Comparison of ENCODE assay signal across 15 cellular contexts in the genomic region with DNA sequence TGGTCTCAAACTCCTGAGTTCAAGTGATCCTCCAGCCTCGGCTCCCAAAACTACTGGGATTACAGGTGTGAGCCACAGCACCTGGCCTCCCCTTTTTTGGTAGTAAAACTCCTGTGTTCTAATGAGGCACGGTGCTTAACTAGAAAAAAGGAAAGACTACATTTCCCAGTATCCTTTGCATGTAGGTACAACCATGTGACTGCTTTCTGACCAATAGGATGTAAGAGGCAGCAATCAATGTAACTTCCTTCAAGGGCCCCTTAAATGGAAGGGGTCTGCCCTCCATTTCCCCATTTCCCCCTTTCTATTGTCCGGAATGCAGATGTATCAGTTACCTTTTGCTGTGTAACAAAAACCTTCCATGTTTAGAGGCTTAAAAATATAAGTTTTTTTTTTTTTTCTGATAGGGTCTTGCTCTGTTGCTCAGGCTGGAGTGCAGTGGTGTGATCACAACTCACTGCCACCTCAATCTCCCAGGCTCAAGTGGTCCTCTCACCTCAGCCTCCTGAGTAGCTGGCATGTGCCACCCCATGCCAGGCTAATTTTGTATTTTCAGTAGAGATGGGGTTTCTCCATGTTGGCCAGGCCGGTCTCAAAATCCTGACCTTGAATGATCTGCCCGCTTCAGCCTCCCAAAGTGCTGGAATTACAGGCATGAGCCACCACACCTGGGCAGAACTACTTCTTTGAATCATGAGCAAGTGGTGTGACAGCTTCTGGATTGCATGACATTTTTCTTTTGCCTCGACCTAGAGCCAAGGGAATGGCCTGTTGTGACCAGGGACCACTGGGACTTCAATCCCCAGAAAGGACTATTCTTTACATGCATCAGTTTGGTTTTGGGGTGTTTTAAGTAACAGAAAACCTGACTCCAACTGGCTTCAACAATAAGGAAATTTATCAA. TPM values are rescaled to one million over a fixed set of nuclear protein-coding genes. Genes with fewer than 3 reads are reported as not detected.
DNase-seq lines count a peak whose midpoint lies in the region; TF ChIP-seq lines count a peak whose summit lies in the region.
"Had no signal": no experiment of that assay in that cellular context is flagged by ENCODE, and none has a peak within 500 bp of the region (broad histone marks: within the 10 kb centered on the region; RNA-seq: fewer than 3 reads in every experiment).

No MANE protein-coding gene starts in this region.

- no peaks in the 10 kb centered on the region for H3K36me3 ChIP-seq in osteoblast (ENCODE audit: insufficient read depth, low read length)
- H3K36me3 ChIP-seq: colonic mucosa, SJCRH30 had no signal

- TF ChIP-seq CTCF in osteoblast (IDR thresholded peaks at IDR 0.05; ENCODE audit: extremely low read depth, low read depth, low read length), result no peak

- no peaks in the 10 kb centered on the region for H3K79me2 ChIP-seq in osteoblast (ENCODE audit: insufficient read depth, low read length)

- H3K27ac ChIP-seq in osteoblast (ENCODE audit: low read depth, low read length), result no peak overlapping the region
- H3K27ac ChIP-seq: colonic mucosa, SJCRH30 had no signal

- no peaks in the 10 kb centered on the region for H3K9me3 ChIP-seq in osteoblast (ENCODE audit: low read depth, low read length)
- H3K9me3 ChIP-seq: colonic mucosa had no signal

- no peak overlapping the region for H3K4me2 ChIP-seq in osteoblast (ENCODE audit: insufficient read depth, low read length)

- peak; percentile 53 for DNase-seq in NCI-H2171 treated with DMSO at 0.1 percent for 48 hours (lab: John Stamatoyannopoulos, UW)
- DNase-seq in NCI-H2171 (lab: John Stamatoyannopoulos, UW), result no peak
- DNase-seq in RPMI7951 (ENCODE audit: low read depth), result peak; percentile 34
- DNase-seq in osteoblast (ENCODE audit: insufficient read length, low spot score, missing footprints), result peak; percentile 80
- DNase-seq in activated CD4-positive, alpha-beta T cell treated with anti-CD3 and anti-CD28 coated beads for 1 hour, result no peak
- DNase-seq in midbrain (lab: John Stamatoyannopoulos, UW), result no peak
- DNase-seq: activated CD4-positive, alpha-beta T cell treated with anti-CD3 and anti-CD28 coated beads for 48 hours; activated naive CD4-positive, alpha-beta T cell treated with anti-CD3 and anti-CD28 coated beads for 36 hours; colonic mucosa; DMS79; stimulated activated CD4-positive, alpha-beta T cell treated with anti-CD3 and anti-CD28 coated beads, Interleukin-2, amount 100 ng/mL, for 24 hours had no signal

- no peak overlapping the region for H2AFZ ChIP-seq in osteoblast (ENCODE audit: low read length)

- H3K27me3 ChIP-seq in osteoblast (ENCODE audit: insufficient read depth, low read length), result peaks cover 8% of the 10 kb centered on the region
- H3K27me3 ChIP-seq: colonic mucosa had no signal

- no peaks in the 10 kb centered on the region for H4K20me1 ChIP-seq in osteoblast (ENCODE audit: insufficient read depth, low read length)

- H3K4me1 ChIP-seq in osteoblast (ENCODE audit: insufficient read depth, low read length), result no peaks in the 10 kb centered on the region
- H3K4me1 ChIP-seq: colonic mucosa, SJCRH30 had no signal

- no peak overlapping the region for H3K4me3 ChIP-seq in osteoblast (ENCODE audit: insufficient read depth, low read length)
- H3K4me3 ChIP-seq: colonic mucosa, SJCRH30 had no signal

RNA-seq across cellular contexts. Expression of a gene that starts 2.4 kb away (rescaled TPM):
- not detected in 2 replicates for total RNA-seq in RPMI7951 (2014; rRNA removed; shearing (Covaris generic))
- total RNA-seq in osteoblast, result not detected in 2 replicates
- total RNA-seq: activated naive CD4-positive, alpha-beta T cell treated with anti-CD3 and anti-CD28 coated beads for 36 hours; colonic mucosa; glomerular endothelial cell; lower leg skin; omental fat pad; SJCRH30 had no signal

RNA-seq across cellular contexts. Expression of a gene that starts 17.6 kb away (rescaled TPM):
- not detected in 2 replicates for total RNA-seq in RPMI7951 (2014; rRNA removed; shearing (Covaris generic))
- total RNA-seq in osteoblast, result not detected in 2 replicates
- total RNA-seq: activated naive CD4-positive, alpha-beta T cell treated with anti-CD3 and anti-CD28 coated beads for 36 hours; colonic mucosa; glomerular endothelial cell; omental fat pad; SJCRH30 had no signal

RNA-seq across cellular contexts. Expression of a gene that starts 49.5 kb away (rescaled TPM):
- 149 and 186 TPM in 2 replicates for total RNA-seq in RPMI7951 (2014; rRNA removed; shearing (Covaris generic))
- 19.7 and 23.5 TPM in 2 replicates for total RNA-seq in osteoblast

RNA-seq across cellular contexts. Expression of a gene that starts 50.9 kb away (rescaled TPM):
- not detected in 2 replicates for total RNA-seq in RPMI7951 (2014; rRNA removed; shearing (Covaris generic))
- not detected in 2 replicates for total RNA-seq in osteoblast
- total RNA-seq: glomerular endothelial cell had no signal

RNA-seq across cellular contexts. Expression of a gene that starts 53.1 kb away (rescaled TPM):
- 3.9 and 4.9 TPM in 2 replicates for total RNA-seq in RPMI7951 (2014; rRNA removed; shearing (Covaris generic))
- 0.88 and 1.1 TPM in 2 replicates for total RNA-seq in osteoblast
- total RNA-seq: activated naive CD4-positive, alpha-beta T cell treated with anti-CD3 and anti-CD28 coated beads for 36 hours; SJCRH30 had no signal

Comparison
In these comparisons a context has a peak if more than half of its experiments do, and no peak if none do; other contexts are left out.
1. DNase-seq: peak in NCI-H2171 treated with DMSO at 0.1 percent for 48 hours (single experiment), RPMI7951 (single experiment) and osteoblast (single experiment); none in NCI-H2171 (single experiment), activated CD4-positive, alpha-beta T cell treated with anti-CD3 and anti-CD28 coated beads for 1 hour (single experiment) and midbrain (single experiment).